Comparison of ENCODE assay signal across 1 cellular context in genomic region chr1:25904942-25905679, GRCh38.
A peak's percentile ranks its signal among the peaks of the same experiment; 100 is the strongest.
TF ChIP-seq lines count a peak whose summit lies in the region.

No MANE protein-coding gene starts in this region.

TF ChIP-seq in K562, 482 proteins besides CTCF, POLR2A, EP300 and RAD21:
- TF ChIP-seq HOXB6 (CRISPR knock-in tag; IDR thresholded peaks at IDR 0.05; ENCODE audit: borderline replicate concordance) (no peak), POLR2AphosphoS5 (IDR thresholded peaks at IDR 0.05; ENCODE audit: control insufficient read depth, insufficient read depth, low read depth, low read length) (no peak; the same call in 1 of the 2 replicates), OTX1 (CRISPR knock-in tag; IDR thresholded peaks at IDR 0.05) (no peak), TFAM (CRISPR knock-in tag; conservative IDR thresholded peaks at IDR 0.05) (no peak), MYBL2 (IDR thresholded peaks at IDR 0.05; ENCODE audit: low read depth) (peak; percentile 92), MYBL2 (CRISPR knock-in tag; IDR thresholded peaks at IDR 0.05; ENCODE audit: borderline replicate concordance) (no peak), NELFE (IDR thresholded peaks at IDR 0.05; ENCODE audit: insufficient read depth, insufficient read length) (no peak), LEF1 (IDR thresholded peaks at IDR 0.05) (0 out of 2 replicates have a peak, but pooled peaks have one; percentile 17), YY1 (IDR thresholded peaks at IDR 0.05; ENCODE audit: borderline replicate concordance in 1 of 3, control insufficient read depth in 1 of 3, extremely low read depth in 1 of 3, insufficient read depth in 3 of 3, insufficient read length in 1 of 3, insufficient replicate concordance in 2 of 3, low read depth in 1 of 3, low read length in 2 of 3) (peak in 1 of 3 experiments; percentile 84), E2F4 (CRISPR knock-in tag; IDR thresholded peaks at IDR 0.05; ENCODE audit: low read depth) (peak; percentile 91), NRF1 (conservative IDR thresholded peaks at IDR 0.05 in 1 of 2, IDR thresholded peaks at IDR 0.05 in 1 of 2) (peak; percentile 32 to 33; a peak in 2 of 4 replicates), CEBPG (CRISPR knock-in tag; IDR thresholded peaks at IDR 0.05) (no peak; the same call in 1 of the 2 replicates), CEBPG (tag; conservative IDR thresholded peaks at IDR 0.05 in 1 of 2, IDR thresholded peaks at IDR 0.05 in 1 of 2) (peak in 1 of 2 experiments; percentile 40; a peak in 1 of 4 replicates), ZNF436 (CRISPR knock-in tag; IDR thresholded peaks at IDR 0.05) (no peak), ZZZ3 (IDR thresholded peaks at IDR 0.05) (no peak), ZNF609 (CRISPR knock-in tag; IDR thresholded peaks at IDR 0.05; ENCODE audit: borderline replicate concordance) (0 out of 2 replicates have a peak, but pooled peaks have one; percentile 18), ZNF197 (CRISPR knock-in tag; IDR thresholded peaks at IDR 0.05; ENCODE audit: low read depth) (no peak), BHLHE40 (IDR thresholded peaks at IDR 0.05; ENCODE audit: low read length) (no peak), STAT5A (IDR thresholded peaks at IDR 0.05; ENCODE audit: borderline replicate concordance, low read length) (peak; percentile 20; the same call in 1 of the 2 replicates), JUND (IDR thresholded peaks at IDR 0.05; ENCODE audit: borderline replicate concordance, low read depth, low read length) (no peak; the same call in 1 of the 2 replicates), JUND (tag; IDR thresholded peaks at IDR 0.05; ENCODE audit: borderline replicate concordance, low read depth, low read length) (0 out of 3 replicates have a peak, but pooled peaks have one; percentile 8), TAF15 (IDR thresholded peaks at IDR 0.05; ENCODE audit: low read depth, low read length) (no peak), NCOA2 (IDR thresholded peaks at IDR 0.05; ENCODE audit: partially characterized antibody in 2 of 2) (no peak), KHSRP (IDR thresholded peaks at IDR 0.05) (no peak), VEZF1 (CRISPR knock-in tag; IDR thresholded peaks at IDR 0.05) (peak; percentile 94; the same call in 1 of the 2 replicates), SP1 (CRISPR knock-in tag; IDR thresholded peaks at IDR 0.05) (peak; percentile 81; the same call in 1 of the 2 replicates), ARNT (IDR thresholded peaks at IDR 0.05) (0 out of 4 replicates have a peak, but pooled peaks of 1 of the 2 experiments have one; percentile 23), ATF1 (CRISPR knock-in tag; IDR thresholded peaks at IDR 0.05) (no peak), ATF1 (tag; IDR thresholded peaks at IDR 0.05) (peak; percentile 60), SIN3A (IDR thresholded peaks at IDR 0.05; ENCODE audit: borderline replicate concordance in 2 of 2, control insufficient read depth in 1 of 2, low read depth in 2 of 2, low read length in 2 of 2) (peak in 1 of 2 experiments; percentile 61; a peak in 1 of 4 replicates), KLF13 (tag; IDR thresholded peaks at IDR 0.05; ENCODE audit: borderline replicate concordance, low read depth) (peak; percentile 71; the same call in 1 of the 2 replicates), TCF3 (CRISPR knock-in tag; IDR thresholded peaks at IDR 0.05) (0 out of 2 replicates have a peak, but pooled peaks have one; percentile 7), ARID3B (CRISPR knock-in tag; IDR thresholded peaks at IDR 0.05; ENCODE audit: borderline replicate concordance) (no peak), MEF2D (tag; conservative IDR thresholded peaks at IDR 0.05; ENCODE audit: low read depth) (0 out of 2 replicates have a peak, but pooled peaks have one; percentile 10), HDAC1 (IDR thresholded peaks at IDR 0.05) (peak in 1 of 2 experiments; percentile 5; a peak in 1 of 4 replicates), MAFG (tag; conservative IDR thresholded peaks at IDR 0.05) (no peak), LCOR (CRISPR knock-in tag; IDR thresholded peaks at IDR 0.05) (peak; percentile 17; the same call in 1 of the 2 replicates), EZH2 (IDR thresholded peaks at IDR 0.05; ENCODE audit: borderline replicate concordance, low read depth, low read length) (no peak), PHF21A (IDR thresholded peaks at IDR 0.05; ENCODE audit: borderline replicate concordance, low read depth) (peak; percentile 75; the same call in 1 of the 2 replicates), CEBPB (tag; IDR thresholded peaks at IDR 0.05) (peak; percentile 33), ADNP (tag; IDR thresholded peaks at IDR 0.05) (no peak), PML (IDR thresholded peaks at IDR 0.05; ENCODE audit: low read length) (peak; percentile 28; the same call in 1 of the 2 replicates), ZBTB12 (CRISPR knock-in tag; IDR thresholded peaks at IDR 0.05) (no peak), SUPT5H (IDR thresholded peaks at IDR 0.05) (peak; percentile 48; the same call in 1 of the 2 replicates), BACH1 (tag; IDR thresholded peaks at IDR 0.05) (no peak), ELF1 (tag; IDR thresholded peaks at IDR 0.05) (peak; percentile 49; the same call in 1 of the 2 replicates), ZBTB9 (CRISPR knock-in tag; IDR thresholded peaks at IDR 0.05) (no peak)
- TF ChIP-seq, protein P1, sequence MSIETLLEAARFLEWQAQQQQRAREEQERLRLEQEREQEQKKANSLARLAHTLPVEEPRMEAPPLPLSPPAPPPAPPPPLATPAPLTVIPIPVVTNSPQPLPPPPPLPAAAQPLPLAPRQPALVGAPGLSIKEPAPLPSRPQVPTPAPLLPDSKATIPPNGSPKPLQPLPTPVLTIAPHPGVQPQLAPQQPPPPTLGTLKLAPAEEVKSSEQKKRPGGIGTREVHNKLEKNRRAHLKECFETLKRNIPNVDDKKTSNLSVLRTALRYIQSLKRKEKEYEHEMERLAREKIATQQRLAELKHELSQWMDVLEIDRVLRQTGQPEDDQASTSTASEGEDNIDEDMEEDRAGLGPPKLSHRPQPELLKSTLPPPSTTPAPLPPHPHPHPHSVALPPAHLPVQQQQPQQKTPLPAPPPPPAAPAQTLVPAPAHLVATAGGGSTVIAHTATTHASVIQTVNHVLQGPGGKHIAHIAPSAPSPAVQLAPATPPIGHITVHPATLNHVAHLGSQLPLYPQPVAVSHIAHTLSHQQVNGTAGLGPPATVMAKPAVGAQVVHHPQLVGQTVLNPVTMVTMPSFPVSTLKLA (conservative IDR thresholded peaks at IDR 0.05): peak; percentile 75 to 88; a peak in 3 of 4 replicates
- TF ChIP-seq, protein P2, sequence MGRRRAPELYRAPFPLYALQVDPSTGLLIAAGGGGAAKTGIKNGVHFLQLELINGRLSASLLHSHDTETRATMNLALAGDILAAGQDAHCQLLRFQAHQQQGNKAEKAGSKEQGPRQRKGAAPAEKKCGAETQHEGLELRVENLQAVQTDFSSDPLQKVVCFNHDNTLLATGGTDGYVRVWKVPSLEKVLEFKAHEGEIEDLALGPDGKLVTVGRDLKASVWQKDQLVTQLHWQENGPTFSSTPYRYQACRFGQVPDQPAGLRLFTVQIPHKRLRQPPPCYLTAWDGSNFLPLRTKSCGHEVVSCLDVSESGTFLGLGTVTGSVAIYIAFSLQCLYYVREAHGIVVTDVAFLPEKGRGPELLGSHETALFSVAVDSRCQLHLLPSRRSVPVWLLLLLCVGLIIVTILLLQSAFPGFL (CRISPR knock-in tag; IDR thresholded peaks at IDR 0.05): 0 out of 2 replicates have a peak, but pooled peaks have one; percentile 78
